Comparison of ENCODE assay signal across 16 cellular contexts in the genomic region with DNA sequence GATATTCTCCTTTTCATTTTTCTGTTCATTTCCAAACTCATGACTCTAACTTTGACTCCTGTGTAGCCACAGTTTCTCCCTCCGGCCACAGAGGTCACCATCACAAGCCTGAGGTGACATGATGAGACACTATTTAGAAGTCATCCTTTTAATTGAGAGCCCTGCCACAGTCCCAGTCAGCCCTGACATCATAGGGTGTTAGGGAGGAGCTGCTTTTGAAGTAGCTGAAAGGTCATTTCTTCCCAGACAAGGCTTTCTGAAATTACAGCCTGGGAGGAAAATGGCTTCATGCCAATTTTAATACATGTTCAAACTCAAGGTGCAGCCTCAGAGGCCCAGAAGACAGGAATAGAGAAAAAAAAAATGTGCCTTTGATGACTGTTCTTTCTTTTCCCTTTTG.
A peak's percentile ranks its signal among the peaks of the same experiment; 100 is the strongest.
DNase-seq lines count a peak whose midpoint lies in the region; ATAC-seq, FAIRE-seq and TF ChIP-seq lines count a peak whose summit lies in the region.
"Had no signal": no experiment of that assay in that cellular context is flagged by ENCODE, and none has a peak within 500 bp of the region (broad histone marks: within the 10 kb centered on the region; RNA-seq: fewer than 3 reads in every experiment).

No MANE protein-coding gene starts in this region.

- 36 to 68% (median 54%) methylated on average over 1 of the region's 1 CpG for WGBS in psoas muscle, 3 donors
- 82 to 83% methylated on average over 1 of the region's 1 CpG for WGBS in aorta, 2 donors

- H3K4me1 ChIP-seq in psoas muscle: peaks cover 7% of the 10 kb centered on the region
- H3K4me1 ChIP-seq in aorta (ENCODE audit: control insufficient read depth in 1 of 2, insufficient read depth in 2 of 2, low read length in 2 of 2): no peaks in the 10 kb centered on the region

- FAIRE-seq in bronchial epithelial cell (lab: Jason Lieb, UNC): no peak

- intact Hi-C loops in psoas muscle (cut with DNase I) (no loop called here), aorta (cut with DNase I) (no loop called here)

- TF ChIP-seq CTCF in bronchial epithelial cell (IDR thresholded peaks at IDR 0.05; ENCODE audit: insufficient read depth, low read length, severe bottlenecking) (no peak), psoas muscle (IDR thresholded peaks at IDR 0.05) (no peak)

- H3K27ac ChIP-seq in psoas muscle: no peak overlapping the region
- H3K27ac ChIP-seq in aorta (ENCODE audit: low read depth in 1 of 2, low read length in 2 of 2): no peak overlapping the region
- H3K27ac ChIP-seq: thoracic aorta had no signal

- no peaks in the 10 kb centered on the region for H3K36me3 ChIP-seq in bronchial epithelial cell (ENCODE audit: control insufficient read depth, insufficient read depth, low read length)
- H3K36me3 ChIP-seq in psoas muscle (ENCODE audit: insufficient read depth in 1 of 2, low read depth in 1 of 2): no peaks in the 10 kb centered on the region
- no peaks in the 10 kb centered on the region for H3K36me3 ChIP-seq in aorta (ENCODE audit: control insufficient read depth in 1 of 2, insufficient read depth in 2 of 2, low read length in 1 of 2)
- H3K36me3 ChIP-seq: thoracic aorta had no signal

- H3K9me3 ChIP-seq in psoas muscle (no peaks in the 10 kb centered on the region), aorta (ENCODE audit: control insufficient read depth, low read length) (peaks cover 2% of the 10 kb centered on the region)

- H3K27me3 ChIP-seq in bronchial epithelial cell (ENCODE audit: control insufficient read depth, insufficient read depth, low read length) (no peaks in the 10 kb centered on the region), psoas muscle (ENCODE audit: insufficient read depth in 3 of 3, low read length in 2 of 3) (no peaks in the 10 kb centered on the region), aorta (ENCODE audit: control insufficient read depth in 1 of 2, insufficient read depth in 2 of 2, low read length in 1 of 2) (no peaks in the 10 kb centered on the region)

- no peak overlapping the region for H3K4me3 ChIP-seq in bronchial epithelial cell (ENCODE audit: low read depth, low read length)
- no peak overlapping the region for H3K4me3 ChIP-seq in psoas muscle
- no peak overlapping the region for H3K4me3 ChIP-seq in aorta (ENCODE audit: low read length in 2 of 2)
- H3K4me3 ChIP-seq: lung, thoracic aorta had no signal

- peak; percentile 39 for DNase-seq in NCI-H146 (lab: John Stamatoyannopoulos, UW)
- DNase-seq in NCI-H146 treated with DMSO at 0.1 percent for 48 hours (lab: John Stamatoyannopoulos, UW; ENCODE audit: unreplicated experiment): no peak
- DNase-seq in LHCN-M2 (ENCODE audit: low read depth): peak; percentile 36
- peak; percentile 71 for DNase-seq in bronchial epithelial cell (ENCODE audit: low read depth)
- DNase-seq in psoas muscle: no peak
- no peak for DNase-seq in NCI-H2081 (lab: John Stamatoyannopoulos, UW)
- DNase-seq in aorta: no peak
- DNase-seq: activated effector memory CD4-positive, alpha-beta T cell treated with Interleukin-2 at 50 U/mL for 16 hours; CD8-positive, alpha-beta memory T cell; central memory CD4-positive, alpha-beta T cell; MV-4-11; NCI-H524 treated with DMSO at 0.1 percent for 48 hours; occipital lobe had no signal

- peak in 3 of 4 donors; percentile 62 to 78 (median 66) for ATAC-seq in psoas muscle
- ATAC-seq in aorta (ENCODE audit: low FRiP score): no peak
- ATAC-seq in GM18517 (IDR thresholded peaks at IDR 0.05; ENCODE audit: unreplicated experiment): no peak

Comparison
In these comparisons a context has a peak if more than half of its experiments do, and no peak if none do; other contexts are left out.
1. DNase-seq: peak in NCI-H146 (single experiment), LHCN-M2 (single experiment) and bronchial epithelial cell (single experiment); none in NCI-H146 treated with DMSO at 0.1 percent for 48 hours (single experiment), psoas muscle (0 of 2), NCI-H2081 (0 of 2) and aorta (0 of 2).
2. ATAC-seq: peak in psoas muscle (3 of 4); none in aorta (single experiment) and GM18517 (single experiment).